ENCODE assay signal across 1 cellular context in the genomic region with DNA sequence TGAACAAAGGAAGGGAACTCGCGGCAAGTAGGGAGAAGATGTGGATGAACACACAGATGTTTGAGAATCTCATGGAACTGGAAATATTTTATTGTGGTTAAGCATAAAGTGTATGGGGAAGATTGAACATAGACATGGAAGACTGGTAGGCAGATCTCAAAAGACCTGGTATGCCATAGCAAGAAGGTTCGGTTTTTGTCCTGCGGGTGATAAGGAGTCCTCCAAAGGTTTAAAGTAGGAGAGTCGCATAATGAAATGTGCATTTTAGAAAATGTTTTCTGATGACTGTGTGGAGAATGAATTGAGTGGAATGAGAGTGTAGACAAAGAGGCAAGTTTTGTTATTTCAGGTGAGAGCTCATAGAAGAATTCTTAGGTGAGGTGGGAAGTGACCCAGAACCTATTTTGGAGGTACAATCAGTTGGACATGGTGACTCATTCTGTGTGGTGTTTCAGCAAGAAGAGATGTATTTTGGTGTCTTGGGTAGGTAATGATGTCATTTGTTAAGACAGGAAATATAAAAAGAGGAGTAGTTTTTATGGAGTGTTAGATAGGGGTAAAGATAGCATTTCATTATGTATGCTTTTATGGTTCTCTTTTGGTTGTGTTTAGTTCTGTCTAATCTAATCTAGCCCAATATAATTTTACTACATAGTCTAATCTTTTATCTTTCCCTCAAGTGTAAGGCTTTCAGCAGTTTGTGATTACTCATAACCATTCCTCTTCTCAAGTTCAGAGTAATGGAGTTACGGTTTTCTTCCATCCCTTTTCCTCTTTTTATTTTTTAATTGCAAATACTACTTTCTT.
TF ChIP-seq lines count a peak whose summit lies in the region.

No MANE protein-coding gene starts in this region.

TF ChIP-seq in GM23338, 12 proteins besides CTCF, POLR2A, EP300 and RAD21 (continued from another document):
- TF ChIP-seq REST (IDR thresholded peaks at IDR 0.05; ENCODE audit: unreplicated experiment), result no peak
- TF ChIP-seq ETS1 (IDR thresholded peaks at IDR 0.05), result no peak
- no peak for TF ChIP-seq ZNF114 (CRISPR knock-in tag; IDR thresholded peaks at IDR 0.05)
- no peak for TF ChIP-seq POLR2AphosphoS5 (IDR thresholded peaks at IDR 0.05; ENCODE audit: low read depth)
- TF ChIP-seq EZH2 (IDR thresholded peaks at IDR 0.05; ENCODE audit: low read depth, unreplicated experiment), result no peak
- TF ChIP-seq CREB1 (CRISPR knock-in tag; IDR thresholded peaks at IDR 0.05; ENCODE audit: low read depth), result no peak
- TF ChIP-seq NANOG (IDR thresholded peaks at IDR 0.05; ENCODE audit: borderline replicate concordance), result no peak
- no peak for TF ChIP-seq EZH2phosphoT487 (IDR thresholded peaks at IDR 0.05; ENCODE audit: unreplicated experiment)
